11 cellular contexts compared by ENCODE assay signal in genomic region chr13:28531956-28532225, GRCh38. TPM values are rescaled to one million over a fixed set of nuclear protein-coding genes. Genes with fewer than 3 reads are reported as not detected.
DNase-seq lines count a peak whose midpoint lies in the region; ATAC-seq, FAIRE-seq and TF ChIP-seq lines count a peak whose summit lies in the region.
"Had no signal": no experiment of that assay in that cellular context is flagged by ENCODE, and none has a peak within 500 bp of the region (broad histone marks: within the 10 kb centered on the region; RNA-seq: fewer than 3 reads in every experiment).

No MANE protein-coding gene starts in this region.

- H3K27me3 ChIP-seq in esophagus squamous epithelium: peaks cover 6 to 92% (median 10%) of the 10 kb centered on the region in 4 donors

- no peak for FAIRE-seq in A549 (lab: Jason Lieb, UNC)

- intact Hi-C loops in esophagus squamous epithelium (cut with DNase I) (no loop called here), CD14-positive monocyte (cut with micrococcal nuclease) (loop anchor here in 1 of 2 donors (5.0 kb wide), 1 partner anchor 105 kb away; no protein-coding TSS in a partner anchor)

- no peak for TF ChIP-seq POLR2A in A549 (IDR thresholded peaks at IDR 0.05; ENCODE audit: low read length)
- TF ChIP-seq POLR2A in esophagus squamous epithelium (IDR thresholded peaks at IDR 0.05): no peak

- WGBS in A549 (ENCODE audit: missing lambda C conversion rate): 3% methylated on average over 6 of the region's 6 CpGs
- WGBS in esophagus squamous epithelium, 2 donors: 3 to 5% methylated on average over 6 of the region's 6 CpGs

- DNase-seq in A549 (ENCODE audit: low read depth in 1 of 2, low spot score in 1 of 2): no peak
- DNase-seq in esophagus squamous epithelium (lab: John Stamatoyannopoulos, UW): no peak
- DNase-seq in neural crest cell (ENCODE audit: low read depth, low spot score): no peak
- DNase-seq in CD14-positive monocyte (ENCODE audit: low spot score): no peak
- no peak for DNase-seq in NCI-H2107 treated with DMSO at 0.1 percent for 48 hours (lab: John Stamatoyannopoulos, UW; ENCODE audit: unreplicated experiment)
- no peak for DNase-seq in amygdala (lab: John Stamatoyannopoulos, UW)
- DNase-seq: activated naive CD4-positive, alpha-beta T cell treated with Interleukin-2 at 50 U/mL for 16 hours; effector memory CD8-positive, alpha-beta T cell had no signal

- peaks cover 2% of the 10 kb centered on the region for H3K9me3 Mint-ChIP-seq in neural crest cell
- peaks cover 0 to 26% (median 8%) of the 10 kb centered on the region in 7 donors for H3K9me3 Mint-ChIP-seq in CD14-positive monocyte
- H3K9me3 Mint-ChIP-seq: effector memory CD8-positive, alpha-beta T cell had no signal

- peak overlapping the region; percentile 82 for H3K4me2 ChIP-seq in A549

- POLR2A ChIA-PET in A549 (lab: Yijun Ruan, JAX) (no interaction called here), HEK293 (lab: Yijun Ruan, JAX) (no interaction called here)

- H3K27ac Mint-ChIP-seq in neural crest cell (ENCODE audit: unreplicated experiment) (no peak overlapping the region), CD14-positive monocyte (peak overlapping the region in 2 of 7 donors; percentile 57 to 75)
- H3K27ac Mint-ChIP-seq: effector memory CD8-positive, alpha-beta T cell had no signal

- H3K36me3 Mint-ChIP-seq in neural crest cell (ENCODE audit: low read depth): no peaks in the 10 kb centered on the region
- peaks cover 0 to 5% of the 10 kb centered on the region in 2 donors for H3K36me3 Mint-ChIP-seq in CD14-positive monocyte

- no peak for ATAC-seq in A549
- ATAC-seq in GM18858 (IDR thresholded peaks at IDR 0.05; ENCODE audit: unreplicated experiment): no peak
- ATAC-seq: effector memory CD8-positive, alpha-beta T cell had no signal

- H3K4me3 Mint-ChIP-seq in neural crest cell: no peak overlapping the region
- no peak overlapping the region for H3K4me3 Mint-ChIP-seq in CD14-positive monocyte
- H3K4me3 Mint-ChIP-seq: effector memory CD8-positive, alpha-beta T cell had no signal

- no peak for TF ChIP-seq EP300 in A549 (IDR thresholded peaks at IDR 0.05)

- H3K9me3 ChIP-seq in A549 (no peaks in the 10 kb centered on the region), HEK293 (ENCODE audit: control insufficient read depth, insufficient read depth, low read depth, low read length) (no peaks in the 10 kb centered on the region), esophagus squamous epithelium (no peaks in the 10 kb centered on the region)

- H3K27ac ChIP-seq in A549 (no peak overlapping the region), HEK293 (ENCODE audit: extremely low read depth, low read depth, low read length) (no peak overlapping the region), esophagus squamous epithelium (peak overlapping the region in 2 of 4 donors; percentile 73 to 80)
- H3K27ac ChIP-seq: VCaP had no signal

- no peak for TF ChIP-seq RAD21 in A549 (conservative IDR thresholded peaks at IDR 0.05 in 1 of 2, IDR thresholded peaks at IDR 0.05 in 1 of 2)

- H3K4me3 ChIP-seq in A549 (peak overlapping the region; percentile 42; the same call in 2 of the 3 replicates), HEK293 (ENCODE audit: low read depth, low read length) (no peak overlapping the region; the same call in 1 of the 2 replicates), esophagus squamous epithelium (peak overlapping the region; percentile 27 to 69 (median 42))

- H3K4me1 ChIP-seq in A549 (0 out of 3 replicates have a peak, but pooled peaks cover 5% of the 10 kb centered on the region), HEK293 (ENCODE audit: control insufficient read depth, insufficient read depth, low read length) (no peaks in the 10 kb centered on the region), esophagus squamous epithelium (peaks cover 10 to 29% (median 15%) of the 10 kb centered on the region in 3 donors)

- CTCF ChIA-PET in A549 (lab: Yijun Ruan, JAX) (no interaction called here), HEK293 (lab: Yijun Ruan, JAX) (no interaction called here)

- TF ChIP-seq CTCF in A549 (IDR thresholded peaks at IDR 0.05) (no peak), HEK293 (tag by site-specific recombination; IDR thresholded peaks at IDR 0.05) (no peak), esophagus squamous epithelium (IDR thresholded peaks at IDR 0.05) (no peak), neural crest cell (conservative IDR thresholded peaks at IDR 0.05) (peak; percentile 21), CD14-positive monocyte (IDR thresholded peaks at IDR 0.05) (no peak)

- H3K36me3 ChIP-seq in HEK293 (ENCODE audit: control insufficient read depth in 2 of 2, insufficient read depth in 1 of 2, low read length in 2 of 2) (no peaks in the 10 kb centered on the region), esophagus squamous epithelium (no peaks in the 10 kb centered on the region)

- H3K27me3 Mint-ChIP-seq in neural crest cell (ENCODE audit: low read depth) (peaks cover 47% of the 10 kb centered on the region), CD14-positive monocyte (ENCODE audit: low read depth in 3 of 3) (peaks cover 23 to 38% (median 27%) of the 10 kb centered on the region in 3 donors)

- H3K4me1 Mint-ChIP-seq in neural crest cell (no peaks in the 10 kb centered on the region), CD14-positive monocyte (peaks cover 28% of the 10 kb centered on the region)

TF ChIP-seq in A549, 52 proteins besides CTCF, POLR2A, EP300 and RAD21:
- no peak for TF ChIP-seq HOXA7 (CRISPR knock-in tag; IDR thresholded peaks at IDR 0.05)
- no peak for TF ChIP-seq CBX2 (IDR thresholded peaks at IDR 0.05; ENCODE audit: borderline replicate concordance, low read depth)
- TF ChIP-seq ZNF302 (CRISPR knock-in tag; IDR thresholded peaks at IDR 0.05): no peak
- TF ChIP-seq, protein P1, sequence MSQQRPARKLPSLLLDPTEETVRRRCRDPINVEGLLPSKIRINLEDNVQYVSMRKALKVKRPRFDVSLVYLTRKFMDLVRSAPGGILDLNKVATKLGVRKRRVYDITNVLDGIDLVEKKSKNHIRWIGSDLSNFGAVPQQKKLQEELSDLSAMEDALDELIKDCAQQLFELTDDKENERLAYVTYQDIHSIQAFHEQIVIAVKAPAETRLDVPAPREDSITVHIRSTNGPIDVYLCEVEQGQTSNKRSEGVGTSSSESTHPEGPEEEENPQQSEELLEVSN (IDR thresholded peaks at IDR 0.05; ENCODE audit: borderline replicate concordance, low read depth): no peak
- TF ChIP-seq CEBPB (IDR thresholded peaks at IDR 0.05): no peak
- no peak for TF ChIP-seq SREBF2 (IDR thresholded peaks at IDR 0.05)
- no peak for TF ChIP-seq MYC (IDR thresholded peaks at IDR 0.05; ENCODE audit: borderline replicate concordance, low read length)
- TF ChIP-seq TP53 (CRISPR knock-in tag; IDR thresholded peaks at IDR 0.05): no peak

TF ChIP-seq in HEK293, 187 proteins besides CTCF, POLR2A, EP300 and RAD21 (continues in another document):
- TF ChIP-seq, protein P2, sequence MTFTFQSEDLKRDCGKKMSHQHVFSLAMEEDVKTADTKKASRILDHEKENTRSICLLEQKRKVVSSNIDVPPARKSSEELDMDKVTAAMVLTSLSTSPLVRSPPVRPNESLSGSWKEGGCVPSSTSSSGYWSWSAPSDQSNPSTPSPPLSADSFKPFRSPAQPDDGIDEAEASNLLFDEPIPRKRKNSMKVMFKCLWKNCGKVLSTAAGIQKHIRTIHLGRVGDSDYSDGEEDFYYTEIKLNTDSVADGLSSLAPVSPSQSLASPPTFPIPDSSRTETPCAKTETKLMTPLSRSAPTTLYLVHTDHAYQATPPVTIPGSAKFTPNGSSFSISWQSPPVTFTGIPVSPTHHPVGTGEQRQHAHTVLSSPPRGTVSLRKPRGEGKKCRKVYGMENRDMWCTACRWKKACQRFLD (tag by site-specific recombination; IDR thresholded peaks at IDR 0.05): no peak
- TF ChIP-seq ZNF394 (tag by site-specific recombination; IDR thresholded peaks at IDR 0.05; ENCODE audit: borderline replicate concordance) (no peak), ZNF18 (tag by site-specific recombination; IDR thresholded peaks at IDR 0.05) (peak; percentile 5; the same call in 1 of the 2 replicates), ZNF561 (tag by site-specific recombination; IDR thresholded peaks at IDR 0.05; ENCODE audit: borderline replicate concordance) (no peak), ZNF514 (tag by site-specific recombination; IDR thresholded peaks at IDR 0.05) (no peak), ZNF623 (tag by site-specific recombination; IDR thresholded peaks at IDR 0.05) (no peak), ZNF274 (IDR thresholded peaks at IDR 0.05; ENCODE audit: low read length) (no peak), ZNF274 (tag by site-specific recombination; IDR thresholded peaks at IDR 0.05; ENCODE audit: borderline replicate concordance) (no peak), ZBTB21 (tag by site-specific recombination; IDR thresholded peaks at IDR 0.05) (no peak), ZNF530 (tag by site-specific recombination; IDR thresholded peaks at IDR 0.05; ENCODE audit: low read depth) (no peak)

RNA-seq across cellular contexts. Expression of gene FLT1, which starts 37.0 kb away (rescaled TPM):
- polyA plus RNA-seq in A549 (2011; rRNA removed): not detected in 2 replicates
- not detected in 2 replicates for polyA plus RNA-seq in A549 (2012; cell fraction: cytosol; rRNA removed)
- polyA plus RNA-seq in A549 (2012; cell fraction: nucleus; rRNA removed): not detected in 2 replicates
- polyA plus RNA-seq in A549 (2017; fragmentation: RNase III; extraction: RNeasy Plus Mini Kit Qiagen cat#74134 plus additional on column Dnase treatment): not detected in 3 replicates
- polyA minus RNA-seq in A549 (2011; rRNA and poly(A)+ RNA removed): 0.05 TPM in 1 of 2 replicates, not detected in the other
- total RNA-seq in esophagus squamous epithelium: 10 to 100 TPM in 1 of 4 donors, 1 to 10 TPM in 3; 2.1 to 16.4 (median 8.9) TPM
- 0.11 TPM in 1 of 2 replicates, not detected in the other for total RNA-seq in neural crest cell
- not detected for polyA plus RNA-seq in CD14-positive monocyte
